ENCODE assay signal across 26 cellular contexts in genomic region chr15:44879066-44879465, GRCh38.
"Had no signal": no experiment of that assay in that cellular context is flagged by ENCODE, and none has a peak within 500 bp of the region (broad histone marks: within the 10 kb centered on the region; RNA-seq: fewer than 3 reads in every experiment).

No MANE protein-coding gene starts in this region.

- H3K27me3 Mint-ChIP-seq: dendritic cell treated with granulocyte-macrophage colony-stimulating factor and Interleukin-4, amounts not matched to agents 40 ng/mL and 50 ng/mL, for 4 days had no signal

- H3K27me3 ChIP-seq: colonic mucosa, esophagus squamous epithelium, left lung had no signal

- ATAC-seq: effector memory CD8-positive, alpha-beta T cell; esophagus mucosa; foreskin keratinocyte; heart right ventricle; left cardiac atrium; left lung; left ventricle myocardium superior; lower lobe of right lung; mucosa of descending colon had no signal

- H3K36me3 ChIP-seq: colonic mucosa, esophagus squamous epithelium, heart right ventricle, left lung, lower lobe of right lung had no signal

- H3K27ac ChIP-seq: colonic mucosa, epithelial cell of prostate, esophagus squamous epithelium, foreskin keratinocyte, heart right ventricle, left lung, lower lobe of right lung had no signal

- H3K4me3 ChIP-seq: colonic mucosa, esophagus squamous epithelium, heart right ventricle, left lung, lower lobe of right lung, mucosa of descending colon had no signal

- H3K4me1 ChIP-seq: colonic mucosa, heart right ventricle, left lung, lower lobe of right lung had no signal

- FAIRE-seq: endometrium, frontal cortex, islet of Langerhans, keratinocyte had no signal

- H3K4me1 Mint-ChIP-seq: endodermal cell had no signal

- DNase-seq: colonic mucosa; cortex of kidney; effector CD8-positive, alpha-beta T cell; effector memory CD8-positive, alpha-beta T cell; endodermal cell; erythroblast; esophagus squamous epithelium; foreskin keratinocyte; glutamatergic neuron; head of caudate nucleus; heart right ventricle; hippocampal formation; left cardiac atrium; left lung; left ventricle myocardium superior; lower lobe of right lung; mesenchymal stem cell; mucosa of descending colon had no signal

- H3K4me3 Mint-ChIP-seq: dendritic cell treated with granulocyte-macrophage colony-stimulating factor and Interleukin-4, amounts not matched to agents 40 ng/mL and 50 ng/mL, for 4 days; effector memory CD8-positive, alpha-beta T cell; endodermal cell; mesothelial cell of epicardium had no signal

- H3K9me3 ChIP-seq: colonic mucosa had no signal

- H3K27ac Mint-ChIP-seq: dendritic cell treated with granulocyte-macrophage colony-stimulating factor and Interleukin-4, amounts not matched to agents 40 ng/mL and 50 ng/mL, for 4 days; effector memory CD8-positive, alpha-beta T cell; endodermal cell; mesothelial cell of epicardium had no signal
